8 cellular contexts compared by ENCODE assay signal in the genomic region with DNA sequence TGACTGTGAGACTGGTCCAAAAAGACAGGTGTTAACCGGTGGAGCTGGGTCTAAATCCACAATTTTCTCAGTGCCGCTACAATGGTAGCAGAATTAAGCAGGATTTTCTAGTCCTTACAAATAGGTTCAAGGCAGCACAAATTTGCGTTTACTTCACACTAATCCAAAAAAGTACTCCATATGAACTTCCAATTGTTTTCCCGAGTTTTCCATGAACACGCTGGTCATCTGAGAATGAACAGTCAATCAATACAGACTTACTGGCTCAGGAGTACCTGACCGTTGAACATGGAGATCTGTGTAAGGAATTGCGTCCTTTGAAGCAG. TPM values are rescaled to one million over a fixed set of nuclear protein-coding genes. Genes with fewer than 3 reads are reported as not detected.
DNase-seq lines count a peak whose midpoint lies in the region; ATAC-seq, FAIRE-seq and TF ChIP-seq lines count a peak whose summit lies in the region.

No MANE protein-coding gene starts in this region.

- H3K4me1 Mint-ChIP-seq in naive thymus-derived CD8-positive, alpha-beta T cell, result peaks cover 17 to 41% (median 34%) of the 10 kb centered on the region in 4 donors

- peaks cover 0 to 7% (median 3%) of the 10 kb centered on the region in 3 donors for H3K36me3 Mint-ChIP-seq in naive thymus-derived CD8-positive, alpha-beta T cell

- no peak overlapping the region for H2BK12ac ChIP-seq in H1 (ENCODE audit: low read depth, low read length)

- DNase-seq in H1 (ENCODE audit: low read depth in 1 of 2, low spot score in 2 of 2) (no peak), NCI-H2107 treated with DMSO at 0.1 percent for 48 hours (lab: John Stamatoyannopoulos, UW; ENCODE audit: unreplicated experiment) (no peak)
- DNase-seq in naive thymus-derived CD8-positive, alpha-beta T cell, result no peak
- DNase-seq in stimulated activated CD4-positive, alpha-beta T cell treated with anti-CD3 and anti-CD28 coated beads, Interleukin-4, amount 100 ng/mL, for 24 hours, result no peak

- no peak for TF ChIP-seq CTCF in 22Rv1 (IDR thresholded peaks at IDR 0.05)
- TF ChIP-seq CTCF in H1 (IDR thresholded peaks at IDR 0.05; ENCODE audit: control extremely low read depth in 1 of 3, insufficient read depth in 1 of 3, low read depth in 1 of 3, low read length in 3 of 3), result no peak

- H2AFZ ChIP-seq in H1 (ENCODE audit: low read length), result peak overlapping the region; percentile 47; the same call in 1 of the 2 replicates

- no peak for ATAC-seq in naive thymus-derived CD8-positive, alpha-beta T cell
- ATAC-seq in GM19328 (IDR thresholded peaks at IDR 0.05; ENCODE audit: unreplicated experiment) (no peak), HG02970 (IDR thresholded peaks at IDR 0.05; ENCODE audit: low FRiP score, unreplicated experiment) (no peak)

- no peaks in the 10 kb centered on the region for H3K9me3 ChIP-seq in HUES64 (ENCODE audit: insufficient read depth, low read depth, low read length)
- no peaks in the 10 kb centered on the region for H3K9me3 ChIP-seq in H1 (ENCODE audit: insufficient read depth in 2 of 2, low read depth in 1 of 2, low read length in 1 of 2)

- POLR2A ChIA-PET in H1 (lab: Charles Lee; ENCODE audit: partially characterized antibody), result interaction anchor here (0.6 kb wide), 1 partner anchor 36 kb away, joined by 3 read pairs; no protein-coding TSS in a partner anchor
- POLR2A ChIA-PET in naive thymus-derived CD8-positive, alpha-beta T cell (lab: Charles Lee), result interaction anchor here (0.7 to 4.3 kb wide), 9 partner anchors 15 to 184 kb away, joined by 3 to 41 read pairs (median 5); a partner anchor contains a TSS

- H3K4me3 ChIP-seq in HUES64 (ENCODE audit: low read length) (peak overlapping the region; percentile 72), H1 (ENCODE audit: extremely low read depth in 1 of 4, insufficient read depth in 2 of 4, low read depth in 3 of 4, low read length in 4 of 4) (peak overlapping the region; percentile 42 to 69 (median 62))

- peak overlapping the region; percentile 78 to 94 (median 88) for H3K4me3 Mint-ChIP-seq in naive thymus-derived CD8-positive, alpha-beta T cell

- 0 out of 2 replicates have a peak overlapping the region, but pooled peaks have one; percentile 26 for H3K18ac ChIP-seq in H1 (ENCODE audit: extremely low read depth, low read length)

- FAIRE-seq in H1 (lab: Jason Lieb, UNC), result no peak

- TF ChIP-seq EP300 in H1 (IDR thresholded peaks at IDR 0.05; ENCODE audit: borderline replicate concordance in 1 of 2, low read depth in 2 of 2, low read length in 2 of 2), result no peak

- no peak overlapping the region for H2BK20ac ChIP-seq in H1 (ENCODE audit: low read length)

- CTCF ChIA-PET in H1 (lab: Charles Lee; ENCODE audit: partially characterized antibody), result interaction anchor here (2.0 to 2.2 kb wide), 2 partner anchors 10 to 56 kb away, joined by 6 to 7 read pairs; no protein-coding TSS in a partner anchor

- H3K79me1 ChIP-seq in H1 (ENCODE audit: low read depth, low read length), result peaks cover under 1% of the 10 kb centered on the region

- peak overlapping the region in 9 of 10 donors; percentile 58 to 92 (median 80) for H3K27ac Mint-ChIP-seq in naive thymus-derived CD8-positive, alpha-beta T cell

- no peaks in the 10 kb centered on the region for H3K9me3 Mint-ChIP-seq in naive thymus-derived CD8-positive, alpha-beta T cell

- no peak overlapping the region for H4K5ac ChIP-seq in H1 (ENCODE audit: insufficient read length, low read depth, low read length)

- H2AK5ac ChIP-seq in H1 (ENCODE audit: low read depth, low read length), result no peak overlapping the region

- H3K79me2 ChIP-seq in H1 (ENCODE audit: control insufficient read depth in 1 of 2, insufficient read depth in 2 of 2, low read length in 2 of 2), result no peaks in the 10 kb centered on the region

- no peak overlapping the region for H3K14ac ChIP-seq in H1 (ENCODE audit: insufficient read length)

- 24% methylated on average over 7 of the region's 7 CpGs for WGBS in HUES64
- WGBS in H1 (ENCODE audit: extremely low coverage in 1 of 2, insufficient coverage in 1 of 2, insufficient read length in 1 of 2, insufficient replicate concordance in 2 of 2, low coverage in 1 of 2, low lambda C conversion rate in 2 of 2, missing lambda C conversion rate in 1 of 2), 2 experiments, result 36% methylated on average over 7 of the region's 7 CpGs; no CpG with 5 or more reads in 1 of the 2 experiments

- no peak overlapping the region for H2BK15ac ChIP-seq in H1 (ENCODE audit: low read length)

- no peak overlapping the region for H3K56ac ChIP-seq in H1 (replicated peaks; ENCODE audit: insufficient read length, low read depth, low read length)

- H3K27me3 Mint-ChIP-seq in naive thymus-derived CD8-positive, alpha-beta T cell, result no peaks in the 10 kb centered on the region

- H3K27me3 ChIP-seq in HUES64 (ENCODE audit: insufficient read depth, low read length), result peaks cover 3% of the 10 kb centered on the region; the same call in 1 of the 2 replicates
- no peaks in the 10 kb centered on the region for H3K27me3 ChIP-seq in H1 (replicated peaks in 1 of 4; ENCODE audit: control insufficient read depth in 3 of 4, extremely low read depth in 1 of 4, insufficient read depth in 3 of 4, low read length in 3 of 4)

- peaks cover 24% of the 10 kb centered on the region for H3K36me3 ChIP-seq in HUES64 (ENCODE audit: insufficient read depth, low read length)
- H3K36me3 ChIP-seq in H1 (ENCODE audit: control insufficient read depth in 2 of 4, insufficient read depth in 4 of 4, low read length in 3 of 4), result peaks cover 0 to 21% (median 7%) of the 10 kb centered on the region in 4 experiments; a peak in 4 of 8 replicates

- H3K4me2 ChIP-seq in H1 (ENCODE audit: insufficient read depth in 1 of 2, low read depth in 2 of 2, low read length in 2 of 2), result peak overlapping the region; percentile 78 to 89

- TF ChIP-seq RAD21 in H1 (IDR thresholded peaks at IDR 0.05 in 1 of 2, conservative IDR thresholded peaks at IDR 0.05 in 1 of 2; ENCODE audit: low read depth in 2 of 2, low read length in 2 of 2), result no peak

- H3K27ac ChIP-seq in 22Rv1 (peak overlapping the region; percentile 52), HUES64 (ENCODE audit: low read depth, low read length) (peak overlapping the region; percentile 29; the same call in 1 of the 2 replicates), H1 (ENCODE audit: low read depth, low read length) (no peak overlapping the region)

- H3K23me2 ChIP-seq in H1 (ENCODE audit: low read depth, low read length), result peaks cover 4% of the 10 kb centered on the region; the same call in 1 of the 2 replicates

- H2BK5ac ChIP-seq in H1 (ENCODE audit: low read depth, low read length), result no peak overlapping the region

- no peak for TF ChIP-seq POLR2A in H1 (IDR thresholded peaks at IDR 0.05; ENCODE audit: control extremely low read depth in 1 of 2, low read depth in 2 of 2, low read length in 2 of 2)

- H3K9ac ChIP-seq in HUES64 (ENCODE audit: low read depth, low read length), result peak overlapping the region; percentile 76; the same call in 1 of the 2 replicates
- H3K9ac ChIP-seq in H1 (replicated peaks in 1 of 4; ENCODE audit: extremely low read depth in 1 of 4, low read depth in 3 of 4, low read length in 3 of 4), result peak overlapping the region; percentile 10 to 51 (median 18); a peak in 3 of 7 replicates

- peaks cover 12% of the 10 kb centered on the region; the same call in 1 of the 2 replicates for H3K4me1 ChIP-seq in HUES64 (ENCODE audit: insufficient read depth, low read length)
- peaks cover 0 to 5% (median 1%) of the 10 kb centered on the region in 4 experiments; a peak in 3 of 7 replicates for H3K4me1 ChIP-seq in H1 (replicated peaks in 1 of 4; ENCODE audit: control insufficient read depth in 3 of 4, insufficient read depth in 4 of 4, low read length in 3 of 4)

- H3K23ac ChIP-seq in H1 (ENCODE audit: insufficient read length), result no peak overlapping the region

- H4K91ac ChIP-seq in H1 (replicated peaks; ENCODE audit: insufficient read length, low read length), result no peak overlapping the region

- no peak overlapping the region for H4K8ac ChIP-seq in H1 (ENCODE audit: extremely low read depth, insufficient read depth, low read length)

- no peak overlapping the region for H2BK120ac ChIP-seq in H1 (replicated peaks; ENCODE audit: low read depth, low read length)

- no peaks in the 10 kb centered on the region for H4K20me1 ChIP-seq in H1 (replicated peaks in 1 of 2; ENCODE audit: control insufficient read depth in 1 of 2, insufficient read depth in 2 of 2, low read length in 2 of 2)

- no peak overlapping the region for H3K4ac ChIP-seq in H1 (replicated peaks; ENCODE audit: insufficient read length, low read depth, low read length)

TF ChIP-seq in H1, 55 proteins besides CTCF, POLR2A, EP300 and RAD21 (continues in another document):
- no peak for TF ChIP-seq TAF1 (IDR thresholded peaks at IDR 0.05; ENCODE audit: low read depth, low read length)
- TF ChIP-seq BCL11A (IDR thresholded peaks at IDR 0.05; ENCODE audit: low read depth in 2 of 2, low read length in 2 of 2), result no peak
- TF ChIP-seq KDM4A (IDR thresholded peaks at IDR 0.05; ENCODE audit: low read depth, low read length, severe bottlenecking), result no peak

RNA-seq across cellular contexts. Expression of a gene that starts 0.7 kb away (rescaled TPM):
- 8.0 TPM for polyA plus RNA-seq in HUES64 (2013, experiment 1 of 2)
- 11.7 TPM for polyA plus RNA-seq in HUES64 (2013, experiment 2 of 2)
- 11.5 and 13.7 TPM in 2 replicates for total RNA-seq in H1 (2021; fragmentation: NEBNext Ultra II Directional; extraction: Animal tissue kit (Norgen Biotek cat#: 25700))
- polyA plus RNA-seq in H1 (2011; rRNA removed), result 7.0 and 9.6 TPM in 2 replicates
- 10.8 TPM for polyA plus RNA-seq in H1 (2011; cell fraction: cytosol; rRNA removed)
- polyA plus RNA-seq in H1 (2011; cell fraction: nucleus; rRNA removed), result 5.7 TPM
- polyA plus RNA-seq in H1 (2012, experiment 1 of 2), result 13.5 to 19.7 TPM (median 15.7 TPM) in 4 replicates
- polyA plus RNA-seq in H1 (2012, experiment 2 of 2), result 7.9 TPM
- 13.4 TPM for polyA plus RNA-seq in H1 (2013, experiment 1 of 2)
- polyA plus RNA-seq in H1 (2013, experiment 2 of 2), result 16.3 TPM
- 4.1 and 4.9 TPM in 2 replicates for polyA minus RNA-seq in H1 (2011; rRNA and poly(A)+ RNA removed)
- 4.0 TPM for polyA minus RNA-seq in H1 (2011; cell fraction: cytosol; rRNA and poly(A)+ RNA removed)
- polyA minus RNA-seq in H1 (2011; cell fraction: nucleus; rRNA and poly(A)+ RNA removed), result 7.2 TPM
- 10 to 100 TPM; 25.4 to 25.6 TPM for total RNA-seq in naive thymus-derived CD8-positive, alpha-beta T cell
- polyA plus RNA-seq in naive thymus-derived CD8-positive, alpha-beta T cell, result 10 to 100 TPM; 17.0 to 21.5 (median 20.0) TPM

RNA-seq across cellular contexts. Expression of a gene that starts 35.4 kb away (rescaled TPM):
- 6.8 TPM for polyA plus RNA-seq in HUES64 (2013, experiment 1 of 2)
- polyA plus RNA-seq in HUES64 (2013, experiment 2 of 2), result 8.6 TPM
- 6.7 and 8.2 TPM in 2 replicates for total RNA-seq in H1 (2021; fragmentation: NEBNext Ultra II Directional; extraction: Animal tissue kit (Norgen Biotek cat#: 25700))
- polyA plus RNA-seq in H1 (2011; rRNA removed), result 2.0 and 2.2 TPM in 2 replicates
- polyA plus RNA-seq in H1 (2011; cell fraction: cytosol; rRNA removed), result 3.9 TPM
- 3.5 TPM for polyA plus RNA-seq in H1 (2011; cell fraction: nucleus; rRNA removed)
- 2.6 to 5.1 TPM (median 3.0 TPM) in 4 replicates for polyA plus RNA-seq in H1 (2012, experiment 1 of 2)
- 0.59 TPM for polyA plus RNA-seq in H1 (2012, experiment 2 of 2)
- polyA plus RNA-seq in H1 (2013, experiment 1 of 2), result 4.4 TPM
- polyA plus RNA-seq in H1 (2013, experiment 2 of 2), result 3.9 TPM
- 3.1 and 3.4 TPM in 2 replicates for polyA minus RNA-seq in H1 (2011; rRNA and poly(A)+ RNA removed)
- polyA minus RNA-seq in H1 (2011; cell fraction: cytosol; rRNA and poly(A)+ RNA removed), result 5.0 TPM
- 5.7 TPM for polyA minus RNA-seq in H1 (2011; cell fraction: nucleus; rRNA and poly(A)+ RNA removed)
- 1 to 10 TPM; 7.5 to 7.6 TPM for total RNA-seq in naive thymus-derived CD8-positive, alpha-beta T cell
- polyA plus RNA-seq in naive thymus-derived CD8-positive, alpha-beta T cell, result 1 to 10 TPM in 1 of 3 donors, under 1 TPM in 2; 0.82 to 2.2 (median 0.97) TPM
